Comparison of ENCODE assay signal across 23 cellular contexts in genomic region chr13:84903391-84903790, GRCh38.
"Had no signal": no experiment of that assay in that cellular context is flagged by ENCODE, and none has a peak within 500 bp of the region (broad histone marks: within the 10 kb centered on the region; RNA-seq: fewer than 3 reads in every experiment).

No MANE protein-coding gene starts in this region.

- DNase-seq: KBM-7, MG63, NCI-H1092, NCI-H1105 treated with DMSO at 0.1 percent for 48 hours, NCI-H1417 treated with DMSO at 0.1 percent for 48 hours, NCI-H146, NCI-H1694 treated with DMSO at 0.1 percent for 48 hours, NCI-H1930, NCI-H2081, NCI-H2107, NCI-H446, NCI-H510A, NCI-H524 treated with DMSO at 0.1 percent for 48 hours, NCI-H69, NCI-H774, Right ventricle myocardium superior, RPMI8226, SIG-M5 had no signal

- H3K9me3 ChIP-seq: MG63, SJSA1 had no signal

- H3K36me3 ChIP-seq: MG63, SJSA1 had no signal

- H3K4me1 ChIP-seq: SJSA1 had no signal

- H3K27me3 ChIP-seq: MG63, SJSA1 had no signal

- H3K27ac ChIP-seq: HL-60, SJSA1, SK-N-MC had no signal

- H3K4me3 ChIP-seq: MG63, SJSA1, SK-N-MC had no signal

- FAIRE-seq: HTR-8/SVneo, RCC 7860 had no signal
